8 cellular contexts compared by ENCODE assay signal in the genomic region with DNA sequence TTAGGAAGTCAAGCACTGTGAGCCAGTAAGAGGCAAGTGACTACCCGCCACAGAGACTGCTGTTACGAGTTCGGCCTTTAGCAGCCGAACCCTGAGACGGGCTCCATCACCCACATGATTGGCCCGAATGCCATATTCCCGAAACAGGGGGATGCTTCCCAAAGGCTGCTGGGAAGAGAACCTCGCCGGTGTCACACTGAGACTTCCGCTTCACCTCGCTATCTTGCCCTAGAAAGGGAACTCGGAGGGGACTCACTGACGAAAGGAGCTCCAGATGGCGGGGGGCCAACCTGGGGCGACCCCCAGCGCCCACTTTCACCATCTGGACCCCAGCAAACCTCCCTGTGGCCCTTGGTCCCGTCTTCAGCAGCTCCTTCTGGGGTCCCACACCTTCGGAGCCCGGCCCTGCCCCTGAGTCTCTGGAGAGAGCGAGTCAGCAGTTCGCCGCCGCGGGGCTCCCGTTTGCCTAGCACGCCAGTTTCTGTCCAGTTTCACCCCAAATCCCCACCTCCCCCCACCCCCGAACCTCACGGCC. TPM values are rescaled to one million over a fixed set of nuclear protein-coding genes. Genes with fewer than 3 reads are reported as not detected.
DNase-seq lines count a peak whose midpoint lies in the region; ATAC-seq and TF ChIP-seq lines count a peak whose summit lies in the region.

No MANE protein-coding gene starts in this region.

- no peaks in the 10 kb centered on the region for H3K27me3 Mint-ChIP-seq in CD8-positive, alpha-beta T cell (ENCODE audit: low read depth)
- peaks cover 7% of the 10 kb centered on the region for H3K27me3 Mint-ChIP-seq in endothelial cell (ENCODE audit: unreplicated experiment)

- H3K27ac Mint-ChIP-seq in CD8-positive, alpha-beta T cell = peak overlapping the region; percentile 92
- no peak overlapping the region for H3K27ac Mint-ChIP-seq in endothelial cell (ENCODE audit: unreplicated experiment)

- intact Hi-C loops in CD8-positive, alpha-beta T cell (cut with DNase I, micrococcal nuclease) = loop anchor here (1.0 to 5.0 kb wide), 7 partner anchors 21 to 1561 kb away; a partner anchor contains a TSS

- no peaks in the 10 kb centered on the region for H3K27me3 ChIP-seq in CD8-positive, alpha-beta T cell (ENCODE audit: insufficient read depth, low read length)
- no peaks in the 10 kb centered on the region for H3K27me3 ChIP-seq in mucosa of rectum (ENCODE audit: control insufficient read depth in 2 of 2, insufficient read depth in 2 of 2, low read length in 2 of 2)

- H3K4me3 Mint-ChIP-seq in CD8-positive, alpha-beta T cell = peak overlapping the region; percentile 90
- H3K4me3 Mint-ChIP-seq in endothelial cell (ENCODE audit: unreplicated experiment) = peak overlapping the region; percentile 83

- CTCF ChIA-PET in CD8-positive, alpha-beta T cell (lab: Charles Lee) = interaction anchor here (0.6 to 1.5 kb wide), 7 partner anchors 10 to 1167 kb away, joined by 3 to 5 read pairs (median 3); no protein-coding TSS in a partner anchor

- H3K27ac ChIP-seq in CD8-positive, alpha-beta T cell (ENCODE audit: low read depth, low read length) = peak overlapping the region; percentile 81
- H3K27ac ChIP-seq in mucosa of rectum (ENCODE audit: low read depth in 2 of 2, low read length in 2 of 2) = peak overlapping the region; percentile 86 to 88

- H3K9me3 ChIP-seq in CD8-positive, alpha-beta T cell (ENCODE audit: low read length) = no peaks in the 10 kb centered on the region
- H3K9me3 ChIP-seq in mucosa of rectum (ENCODE audit: control insufficient read depth in 2 of 2, low read length in 2 of 2) = no peaks in the 10 kb centered on the region

- H3K4me1 ChIP-seq in CD8-positive, alpha-beta T cell (ENCODE audit: insufficient read depth, low read length) = peaks cover 16% of the 10 kb centered on the region
- peaks cover 2 to 14% of the 10 kb centered on the region in 2 donors for H3K4me1 ChIP-seq in mucosa of rectum (ENCODE audit: control insufficient read depth in 2 of 2, insufficient read depth in 2 of 2, low read length in 2 of 2)

- H3K9me3 Mint-ChIP-seq in CD8-positive, alpha-beta T cell = no peaks in the 10 kb centered on the region
- no peaks in the 10 kb centered on the region for H3K9me3 Mint-ChIP-seq in endothelial cell (ENCODE audit: unreplicated experiment)

- peak overlapping the region; percentile 86 to 88 for H3K9ac ChIP-seq in mucosa of rectum (ENCODE audit: low read depth in 1 of 2, low read length in 2 of 2)

- peaks cover 51% of the 10 kb centered on the region for H3K4me1 Mint-ChIP-seq in CD8-positive, alpha-beta T cell (ENCODE audit: low read depth)
- peaks cover 5% of the 10 kb centered on the region for H3K4me1 Mint-ChIP-seq in endothelial cell (ENCODE audit: unreplicated experiment)

- peak overlapping the region; percentile 74 for H3K4me3 ChIP-seq in CD8-positive, alpha-beta T cell (ENCODE audit: low read depth, low read length)
- peak overlapping the region; percentile 79 to 90 for H3K4me3 ChIP-seq in mucosa of rectum (ENCODE audit: low read length in 2 of 2)

- peak; percentile 47 for ATAC-seq in CD8-positive, alpha-beta T cell
- ATAC-seq in GM21367 (IDR thresholded peaks at IDR 0.05; ENCODE audit: unreplicated experiment) (peak; percentile 18), HG03571 (IDR thresholded peaks at IDR 0.05; ENCODE audit: unreplicated experiment) (peak; percentile 12)

- H3K36me3 Mint-ChIP-seq in CD8-positive, alpha-beta T cell = peaks cover 43% of the 10 kb centered on the region
- H3K36me3 Mint-ChIP-seq in endothelial cell (ENCODE audit: low read depth, unreplicated experiment) = peaks cover 19% of the 10 kb centered on the region

- POLR2A ChIA-PET in CD8-positive, alpha-beta T cell (lab: Charles Lee) = interaction anchor here (0.9 to 1.5 kb wide), 4 partner anchors 17 to 48 kb away, joined by 3 to 5 read pairs (median 4); a partner anchor contains a TSS

- DNase-seq in CD8-positive, alpha-beta T cell = peak in 5 of 7 experiments; percentile 12 to 41 (median 38)
- DNase-seq in activated CD4-positive, alpha-beta T cell treated with anti-CD3 and anti-CD28 coated beads for 4 hours = peak; percentile 33 to 41
- DNase-seq in endothelial cell (ENCODE audit: low spot score) (peak; percentile 41), superior temporal gyrus (ENCODE audit: extremely low spot score) (peak; percentile 50), NCI-H128 (lab: John Stamatoyannopoulos, UW; ENCODE audit: unreplicated experiment) (no peak)

- peaks cover 10% of the 10 kb centered on the region for H3K36me3 ChIP-seq in CD8-positive, alpha-beta T cell (ENCODE audit: insufficient read depth, low read length)
- H3K36me3 ChIP-seq in mucosa of rectum (ENCODE audit: control insufficient read depth in 2 of 2, insufficient read depth in 2 of 2, low read length in 2 of 2) = peaks cover 24 to 29% of the 10 kb centered on the region in 2 donors

- TF ChIP-seq CTCF in CD8-positive, alpha-beta T cell (IDR thresholded peaks at IDR 0.05) = no peak
- TF ChIP-seq CTCF in endothelial cell (IDR thresholded peaks at IDR 0.05; ENCODE audit: unreplicated experiment) = no peak

RNA-seq across cellular contexts. Expression of a gene that starts 0.5 kb away (rescaled TPM):
- total RNA-seq in CD8-positive, alpha-beta T cell = 10 to 100 TPM; 54.1 to 54.3 TPM
- 30.6 TPM for total RNA-seq in endothelial cell (ENCODE audit: unreplicated experiment)

RNA-seq across cellular contexts. Expression of a gene that starts 31.2 kb away (rescaled TPM):
- 10 to 100 TPM in 1 of 2 experiments, 1 to 10 TPM in 1; 7.4 to 10.9 TPM for total RNA-seq in CD8-positive, alpha-beta T cell
- 5.8 TPM for total RNA-seq in endothelial cell (ENCODE audit: unreplicated experiment)
